Comparison of ENCODE assay signal across 19 cellular contexts in genomic region chr2:13240789-13241487, GRCh38.
DNase-seq lines count a peak whose midpoint lies in the region; ATAC-seq lines count a peak whose summit lies in the region.
"Had no signal": no experiment of that assay in that cellular context is flagged by ENCODE, and none has a peak within 500 bp of the region (broad histone marks: within the 10 kb centered on the region; RNA-seq: fewer than 3 reads in every experiment).

No MANE protein-coding gene starts in this region.

- H3K27me3 Mint-ChIP-seq in effector memory CD8-positive, alpha-beta T cell = no peaks in the 10 kb centered on the region
- H3K27me3 Mint-ChIP-seq in activated CD4-positive, alpha-beta memory T cell treated with anti-CD3 and anti-CD28 coated beads, Interleukin-2, amount 10 ng/mL, durations not matched to agents 7 days and 5 days = no peaks in the 10 kb centered on the region

- CTCF ChIA-PET in activated CD4-positive, alpha-beta memory T cell treated with anti-CD3 and anti-CD28 coated beads, Interleukin-2, amount 10 ng/mL, durations not matched to agents 7 days and 5 days (lab: Charles Lee) = no interaction called here

- no peaks in the 10 kb centered on the region for H3K9me3 Mint-ChIP-seq in effector memory CD8-positive, alpha-beta T cell
- peaks cover 3% of the 10 kb centered on the region for H3K9me3 Mint-ChIP-seq in activated CD4-positive, alpha-beta memory T cell treated with anti-CD3 and anti-CD28 coated beads, Interleukin-2, amount 10 ng/mL, durations not matched to agents 7 days and 5 days
- H3K9me3 Mint-ChIP-seq: H9 had no signal

- POLR2A ChIA-PET in activated CD4-positive, alpha-beta memory T cell treated with anti-CD3 and anti-CD28 coated beads, Interleukin-2, amount 10 ng/mL, durations not matched to agents 7 days and 5 days (lab: Charles Lee) = no interaction called here

- ATAC-seq in GM18861 (IDR thresholded peaks at IDR 0.05; ENCODE audit: unreplicated experiment) = peak; percentile 60
- peak; percentile 66 for ATAC-seq in GM21723 (IDR thresholded peaks at IDR 0.05; ENCODE audit: unreplicated experiment)
- ATAC-seq in HG03378 (IDR thresholded peaks at IDR 0.05; ENCODE audit: unreplicated experiment) = peak; percentile 68
- no peak for ATAC-seq in effector memory CD8-positive, alpha-beta T cell (replicated peaks)
- ATAC-seq: naive thymus-derived CD4-positive, alpha-beta T cell; SK-N-SH treated with all-trans-retinoic acid at 6 μM for 48 hours had no signal

- H3K4me1 Mint-ChIP-seq in effector memory CD8-positive, alpha-beta T cell (ENCODE audit: low read depth in 2 of 2) = no peaks in the 10 kb centered on the region
- no peaks in the 10 kb centered on the region for H3K4me1 Mint-ChIP-seq in activated CD4-positive, alpha-beta memory T cell treated with anti-CD3 and anti-CD28 coated beads, Interleukin-2, amount 10 ng/mL, durations not matched to agents 7 days and 5 days
- H3K4me1 Mint-ChIP-seq: H9 had no signal

- no peak overlapping the region for H3K27ac Mint-ChIP-seq in effector memory CD8-positive, alpha-beta T cell
- H3K27ac Mint-ChIP-seq in activated CD4-positive, alpha-beta memory T cell treated with anti-CD3 and anti-CD28 coated beads, Interleukin-2, amount 10 ng/mL, durations not matched to agents 7 days and 5 days = no peak overlapping the region
- H3K27ac Mint-ChIP-seq: H9; naive thymus-derived CD4-positive, alpha-beta T cell had no signal

- DNase-seq in OCI-M1 (lab: John Stamatoyannopoulos, UW) (peak; percentile 43), NCI-H226 (no peak), NCI-H446 treated with DMSO at 0.1 percent for 48 hours (lab: John Stamatoyannopoulos, UW) (no peak)
- no peak for DNase-seq in effector memory CD8-positive, alpha-beta T cell
- no peak for DNase-seq in activated CD4-positive, alpha-beta memory T cell treated with anti-CD3 and anti-CD28 coated beads, Interleukin-2, amount 10 ng/mL, durations not matched to agents 7 days and 5 days
- DNase-seq: activated CD4-positive, alpha-beta T cell treated with anti-CD3 and anti-CD28 coated beads, Interleukin-2, amount 50 U/mL, for 4 hours; activated T-cell treated with anti-CD3 and anti-CD28 coated beads, Interleukin-2, amount 50 U/mL, for 48 hours; Caco-2; H9; head of caudate nucleus; islet precursor cell; naive thymus-derived CD4-positive, alpha-beta T cell; NCI-H187 treated with DMSO at 0.1 percent for 48 hours; NCI-H748 treated with DMSO at 0.1 percent for 48 hours; stimulated activated CD4-positive, alpha-beta T cell treated with anti-CD3 and anti-CD28 coated beads, Interleukin-2, amount 100 ng/mL, for 48 hours had no signal

- no peak overlapping the region for H3K4me3 Mint-ChIP-seq in effector memory CD8-positive, alpha-beta T cell
- no peak overlapping the region for H3K4me3 Mint-ChIP-seq in activated CD4-positive, alpha-beta memory T cell treated with anti-CD3 and anti-CD28 coated beads, Interleukin-2, amount 10 ng/mL, durations not matched to agents 7 days and 5 days
- H3K4me3 Mint-ChIP-seq: H9; naive thymus-derived CD4-positive, alpha-beta T cell had no signal

- H3K36me3 Mint-ChIP-seq in effector memory CD8-positive, alpha-beta T cell (ENCODE audit: insufficient read depth) = no peaks in the 10 kb centered on the region
- H3K36me3 Mint-ChIP-seq in activated CD4-positive, alpha-beta memory T cell treated with anti-CD3 and anti-CD28 coated beads, Interleukin-2, amount 10 ng/mL, durations not matched to agents 7 days and 5 days (ENCODE audit: low read depth) = no peaks in the 10 kb centered on the region
- H3K36me3 Mint-ChIP-seq: naive thymus-derived CD4-positive, alpha-beta T cell had no signal
